In the genomic region with DNA sequence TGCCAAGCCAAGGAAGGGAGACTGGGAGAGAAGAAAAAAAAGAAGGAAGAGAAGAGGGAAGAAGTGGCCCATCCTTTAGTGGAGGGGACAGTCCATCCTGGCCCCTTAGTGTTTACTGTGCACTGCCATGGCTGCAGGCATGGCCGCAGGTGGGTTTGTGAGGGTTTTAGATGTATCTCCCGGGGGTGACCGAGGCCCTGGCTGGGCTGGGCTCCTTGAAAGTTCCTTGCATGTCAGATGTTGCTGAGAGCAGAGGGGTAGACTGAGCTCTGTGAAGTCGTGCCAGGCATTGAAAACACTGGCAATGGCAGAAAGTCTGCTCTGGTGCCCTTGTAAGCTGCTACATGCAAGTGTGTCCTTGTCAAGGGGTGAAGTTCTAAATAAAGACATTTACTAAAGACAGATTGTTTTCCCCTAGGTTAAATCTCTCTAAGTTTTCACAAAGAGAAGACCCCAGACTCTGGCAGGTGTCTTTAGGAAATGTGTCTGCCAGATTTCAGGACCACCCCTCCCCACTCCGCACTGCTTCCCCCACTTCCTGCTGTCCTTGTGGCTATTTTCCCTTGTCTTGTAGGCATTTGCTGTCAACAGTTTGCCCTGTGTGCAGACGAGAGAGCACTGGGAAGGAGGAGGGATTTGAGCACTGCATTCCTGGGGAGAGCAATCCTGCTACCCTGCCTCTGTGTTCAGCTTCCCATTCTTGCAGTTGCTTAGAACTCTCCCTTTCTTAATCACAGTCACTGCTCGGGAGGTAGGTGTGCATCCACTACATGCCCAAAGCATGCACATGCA, we compare ENCODE assay signal across 25 cellular contexts.
"Had no signal": no experiment of that assay in that cellular context is flagged by ENCODE, and none has a peak within 500 bp of the region (broad histone marks: within the 10 kb centered on the region; RNA-seq: fewer than 3 reads in every experiment).

No MANE protein-coding gene starts in this region.

- H3K36me3 Mint-ChIP-seq: activated naive CD8-positive, alpha-beta T cell had no signal

- H3K4me3 Mint-ChIP-seq: activated naive CD8-positive, alpha-beta T cell; activated T-cell treated with anti-CD3 and anti-CD28 coated beads, Interleukin-2, amount 50 U/mL, for 72 hours; effector memory CD8-positive, alpha-beta T cell; naive thymus-derived CD8-positive, alpha-beta T cell; neural crest cell; stimulated activated naive B cell treated with anti-CD40 and anti-IgM and Interleukin-4, amounts not matched to agents 10 μg/mL and 1 μg/mL and 100 μg/mL, for 72 hours had no signal

- ATAC-seq: activated T-cell treated with anti-CD3 and anti-CD28 coated beads, Interleukin-2, amount 50 U/mL, for 72 hours; effector memory CD8-positive, alpha-beta T cell; gastroesophageal sphincter; left colon; lower lobe of right lung; naive thymus-derived CD8-positive, alpha-beta T cell; stimulated activated naive B cell treated with anti-CD40 and anti-IgM and Interleukin-4, amounts not matched to agents 10 μg/mL and 1 μg/mL and 100 μg/mL, for 72 hours had no signal

- H3K36me3 ChIP-seq: gastroesophageal sphincter, lower lobe of right lung, sigmoid colon, stomach, thyroid gland, upper lobe of left lung had no signal

- H3K9me3 ChIP-seq: lower lobe of right lung, sigmoid colon, stomach, thyroid gland, upper lobe of left lung had no signal

- H3K27ac ChIP-seq: coronary artery, dorsolateral prefrontal cortex, gastroesophageal sphincter, lower lobe of right lung, sigmoid colon, stomach, thyroid gland, upper lobe of left lung had no signal

- H3K27ac Mint-ChIP-seq: activated naive CD8-positive, alpha-beta T cell; activated T-cell treated with anti-CD3 and anti-CD28 coated beads, Interleukin-2, amount 50 U/mL, for 72 hours; effector memory CD8-positive, alpha-beta T cell; naive thymus-derived CD8-positive, alpha-beta T cell; stimulated activated naive B cell treated with anti-CD40 and anti-IgM and Interleukin-4, amounts not matched to agents 10 μg/mL and 1 μg/mL and 100 μg/mL, for 72 hours had no signal

- DNase-seq: activated CD4-positive, alpha-beta T cell treated with anti-CD3 and anti-CD28 coated beads for 4 hours; activated CD4-positive, alpha-beta T cell treated with anti-CD3 and anti-CD28 coated beads, Interleukin-2, amount 50 U/mL, for 4 hours; activated naive CD4-positive, alpha-beta T cell treated with Interleukin-2 at 50 U/mL for 16 hours; activated T-cell treated with anti-CD3 and anti-CD28 coated beads for 4 hours; activated T-cell treated with anti-CD3 and anti-CD28 coated beads, Interleukin-2, amount 50 U/mL, for 72 hours; anterior cingulate cortex; dorsolateral prefrontal cortex; effector memory CD8-positive, alpha-beta T cell; erythroblast; islet precursor cell; left colon; lower lobe of right lung; mesenchymal stem cell; naive thymus-derived CD8-positive, alpha-beta T cell; sigmoid colon; small intestine; stimulated activated CD4-positive, alpha-beta T cell treated with anti-CD3 and anti-CD28 coated beads, Interleukin-4, amount 100 ng/mL, for 4 hours; stimulated activated naive B cell treated with anti-CD40 and anti-IgM and Interleukin-4, amounts not matched to agents 10 μg/mL and 1 μg/mL and 100 μg/mL, for 72 hours; stomach; thyroid gland; upper lobe of left lung had no signal

- H3K4me1 ChIP-seq: gastroesophageal sphincter, lower lobe of right lung, sigmoid colon, upper lobe of left lung had no signal

- H3K4me3 ChIP-seq: coronary artery, dorsolateral prefrontal cortex, gastroesophageal sphincter, lower lobe of right lung, sigmoid colon, stomach, thyroid gland, upper lobe of left lung had no signal

- H3K27me3 ChIP-seq: sigmoid colon, thyroid gland, upper lobe of left lung had no signal
